Comparison of ENCODE assay signal across 23 cellular contexts in genomic region chr11:119026970-119027369, GRCh38. TPM values are rescaled to one million over a fixed set of nuclear protein-coding genes. Genes with fewer than 3 reads are reported as not detected.
DNase-seq lines count a peak whose midpoint lies in the region; ATAC-seq, FAIRE-seq and TF ChIP-seq lines count a peak whose summit lies in the region.
"Had no signal": no experiment of that assay in that cellular context is flagged by ENCODE, and none has a peak within 500 bp of the region (broad histone marks: within the 10 kb centered on the region; RNA-seq: fewer than 3 reads in every experiment).

No MANE protein-coding gene starts in this region.

- H3K4me2 ChIP-seq in GM23248 (ENCODE audit: unreplicated experiment), result no peak overlapping the region

- no peak overlapping the region for H3K27ac ChIP-seq in GM23248
- H3K27ac ChIP-seq: WERI-Rb-1 had no signal

- peaks cover 7% of the 10 kb centered on the region for H3K36me3 ChIP-seq in GM23248 (ENCODE audit: low read depth)

- peak; percentile 11 for DNase-seq in 8988T
- DNase-seq in GM13976 (ENCODE audit: low spot score), result peak; percentile 8
- peak; percentile 64 for DNase-seq in mucosa of gallbladder (ENCODE audit: low spot score)
- DNase-seq in urothelium cell line (ENCODE audit: low spot score), result no peak
- DNase-seq in GOT3 (lab: John Stamatoyannopoulos, UW), result no peak
- no peak for DNase-seq in stimulated activated naive B cell treated with anti-CD40 and anti-IgM and Interleukin-4, amounts not matched to agents 10 μg/mL and 1 μg/mL and 100 μg/mL, for 72 hours
- no peak for DNase-seq in GM23248
- DNase-seq: activated CD8-positive, alpha-beta memory T cell treated with anti-CD3 and anti-CD28 coated beads, Interleukin-2, amount 50 U/mL, for 48 hours; activated naive CD8-positive, alpha-beta T cell treated with anti-CD3 and anti-CD28 coated beads, Interleukin-2, amount 50 U/mL, for 24 hours; effector memory CD4-positive, alpha-beta T cell; EL; foreskin melanocyte; hippocampal formation; NCI-H2081; NCI-H82; T-helper 9 cell; upper lobe of left lung; WERI-Rb-1 had no signal

- H2AFZ ChIP-seq in GM23248, result no peak overlapping the region

- peaks cover 16% of the 10 kb centered on the region for H3K79me2 ChIP-seq in GM23248 (ENCODE audit: insufficient read depth)

- WGBS in GM23248 (ENCODE audit: low coverage in 1 of 2, low lambda C conversion rate in 2 of 2, missing lambda C conversion rate in 2 of 2), 2 experiments, result 87 to 98% methylated on average over 2 of the region's 2 CpGs

- peaks cover 81% of the 10 kb centered on the region for H3K36me3 Mint-ChIP-seq in dendritic cell treated with granulocyte-macrophage colony-stimulating factor and Interleukin-4, amounts not matched to agents 40 ng/mL and 50 ng/mL, for 4 days (ENCODE audit: low read depth)
- H3K36me3 Mint-ChIP-seq in stimulated activated naive B cell treated with anti-CD40 and anti-IgM and Interleukin-4, amounts not matched to agents 10 μg/mL and 1 μg/mL and 100 μg/mL, for 72 hours, result peaks cover 34 to 46% of the 10 kb centered on the region in 2 donors

- peaks cover 6% of the 10 kb centered on the region; the same call in 1 of the 2 replicates for H3K4me1 ChIP-seq in GM23248 (ENCODE audit: insufficient read depth)

- H3K9me3 Mint-ChIP-seq in dendritic cell treated with granulocyte-macrophage colony-stimulating factor and Interleukin-4, amounts not matched to agents 40 ng/mL and 50 ng/mL, for 4 days, result no peaks in the 10 kb centered on the region
- H3K9me3 Mint-ChIP-seq in stimulated activated naive B cell treated with anti-CD40 and anti-IgM and Interleukin-4, amounts not matched to agents 10 μg/mL and 1 μg/mL and 100 μg/mL, for 72 hours, result no peaks in the 10 kb centered on the region
- H3K9me3 Mint-ChIP-seq: activated naive CD8-positive, alpha-beta T cell treated with anti-CD3 and anti-CD28 coated beads, Interleukin-2, amount 50 U/mL, for 24 hours; activated T-helper 2 cell treated with anti-CD3 and anti-CD28 coated beads, Interferon-gamma antibody, Interleukin-2, Interleukin-4, amounts not matched to agents 10 μg/mL and 5 μg/mL and 100 μg/mL, durations not matched to agents 14 hours and 24 hours and 36 hours had no signal

- no peak for FAIRE-seq in urothelium cell line (lab: Jason Lieb, UNC)
- FAIRE-seq: GM19239 had no signal

- H3K27ac Mint-ChIP-seq in dendritic cell treated with granulocyte-macrophage colony-stimulating factor and Interleukin-4, amounts not matched to agents 40 ng/mL and 50 ng/mL, for 4 days, result peak overlapping the region; percentile 90
- H3K27ac Mint-ChIP-seq in stimulated activated naive B cell treated with anti-CD40 and anti-IgM and Interleukin-4, amounts not matched to agents 10 μg/mL and 1 μg/mL and 100 μg/mL, for 72 hours, result no peak overlapping the region
- H3K27ac Mint-ChIP-seq: activated naive CD8-positive, alpha-beta T cell treated with anti-CD3 and anti-CD28 coated beads, Interleukin-2, amount 50 U/mL, for 24 hours; activated T-helper 2 cell treated with anti-CD3 and anti-CD28 coated beads, Interferon-gamma antibody, Interleukin-2, Interleukin-4, amounts not matched to agents 10 μg/mL and 5 μg/mL and 100 μg/mL, durations not matched to agents 14 hours and 24 hours and 36 hours had no signal

- intact Hi-C loops in dendritic cell treated with granulocyte-macrophage colony-stimulating factor and Interleukin-4, amounts not matched to agents 40 ng/mL and 50 ng/mL, for 4 days (cut with micrococcal nuclease), result no loop called here

- peaks cover 4% of the 10 kb centered on the region; the same call in 1 of the 2 replicates for H3F3A ChIP-seq in GM23248 (ENCODE audit: insufficient read depth)

- H3K9me2 ChIP-seq in GM23248 (ENCODE audit: insufficient read depth), result no peaks in the 10 kb centered on the region

- H3K4me3 Mint-ChIP-seq in dendritic cell treated with granulocyte-macrophage colony-stimulating factor and Interleukin-4, amounts not matched to agents 40 ng/mL and 50 ng/mL, for 4 days, result no peak overlapping the region
- no peak overlapping the region for H3K4me3 Mint-ChIP-seq in stimulated activated naive B cell treated with anti-CD40 and anti-IgM and Interleukin-4, amounts not matched to agents 10 μg/mL and 1 μg/mL and 100 μg/mL, for 72 hours
- H3K4me3 Mint-ChIP-seq: activated naive CD8-positive, alpha-beta T cell treated with anti-CD3 and anti-CD28 coated beads, Interleukin-2, amount 50 U/mL, for 24 hours had no signal

- in situ Hi-C loops in GM13976 (cut with MboI; ENCODE audit: low sequenced_read_pairs, unreplicated experiment) (no loop called here), GM23248 (cut with MboI) (no loop called here)

- ATAC-seq in stimulated activated naive B cell treated with anti-CD40 and anti-IgM and Interleukin-4, amounts not matched to agents 10 μg/mL and 1 μg/mL and 100 μg/mL, for 72 hours (replicated peaks), result no peak
- ATAC-seq: activated naive CD8-positive, alpha-beta T cell treated with anti-CD3 and anti-CD28 coated beads, Interleukin-2, amount 50 U/mL, for 24 hours; sciatic nerve had no signal

- no peaks in the 10 kb centered on the region for H4K20me1 ChIP-seq in GM23248 (ENCODE audit: insufficient read depth)

- TF ChIP-seq CTCF in GM13976 (IDR thresholded peaks at IDR 0.05; ENCODE audit: borderline replicate concordance, control extremely low read depth, extremely low read depth, insufficient read depth, missing control alignments), result no peak

- no peak overlapping the region for H3K9ac ChIP-seq in GM23248

- H3K4me1 Mint-ChIP-seq in dendritic cell treated with granulocyte-macrophage colony-stimulating factor and Interleukin-4, amounts not matched to agents 40 ng/mL and 50 ng/mL, for 4 days (ENCODE audit: low read depth), result peaks cover 45% of the 10 kb centered on the region
- peaks cover 36 to 40% of the 10 kb centered on the region in 2 donors for H3K4me1 Mint-ChIP-seq in stimulated activated naive B cell treated with anti-CD40 and anti-IgM and Interleukin-4, amounts not matched to agents 10 μg/mL and 1 μg/mL and 100 μg/mL, for 72 hours

- no peaks in the 10 kb centered on the region for H3K27me3 Mint-ChIP-seq in dendritic cell treated with granulocyte-macrophage colony-stimulating factor and Interleukin-4, amounts not matched to agents 40 ng/mL and 50 ng/mL, for 4 days
- H3K27me3 Mint-ChIP-seq in stimulated activated naive B cell treated with anti-CD40 and anti-IgM and Interleukin-4, amounts not matched to agents 10 μg/mL and 1 μg/mL and 100 μg/mL, for 72 hours, result no peaks in the 10 kb centered on the region
- H3K27me3 Mint-ChIP-seq: activated naive CD8-positive, alpha-beta T cell treated with anti-CD3 and anti-CD28 coated beads, Interleukin-2, amount 50 U/mL, for 24 hours had no signal

- no peak overlapping the region for H3K4me3 ChIP-seq in GM23248
- H3K4me3 ChIP-seq: esophagus muscularis mucosa, upper lobe of left lung had no signal

- H3K9me3 ChIP-seq in GM23248 (ENCODE audit: low read depth), result no peaks in the 10 kb centered on the region
- H3K9me3 ChIP-seq: esophagus muscularis mucosa, upper lobe of left lung had no signal

- H3K27me3 ChIP-seq in GM23248 (replicated peaks; ENCODE audit: insufficient read depth), result no peaks in the 10 kb centered on the region
- H3K27me3 ChIP-seq: esophagus muscularis mucosa, upper lobe of left lung had no signal

RNA-seq across cellular contexts. Expression of gene SLC37A4, which starts 3.7 kb away (rescaled TPM):
- 64.3 TPM for total RNA-seq in mucosa of gallbladder
- 11.1 and 13.7 TPM in 2 replicates for total RNA-seq in GM23248 (2014; rRNA removed; shearing (Covaris generic))
- 7.8 and 7.9 TPM in 2 replicates for polyA plus RNA-seq in GM23248 (2016; fragmentation: Nextera tagmentation; extraction: Ambion mirVana)

RNA-seq across cellular contexts. Expression of gene TRAPPC4, which starts 8.4 kb away (rescaled TPM):
- 82.6 TPM for total RNA-seq in mucosa of gallbladder
- total RNA-seq in GM23248 (2014; rRNA removed; shearing (Covaris generic)), result 70.4 and 90.6 TPM in 2 replicates
- 207 and 210 TPM in 2 replicates for polyA plus RNA-seq in GM23248 (2016; fragmentation: Nextera tagmentation; extraction: Ambion mirVana)

RNA-seq across cellular contexts. Expression of gene RPS25, which starts 8.8 kb away (rescaled TPM):
- 662 TPM for total RNA-seq in mucosa of gallbladder
- 653 and 1,103 TPM in 2 replicates for total RNA-seq in GM23248 (2014; rRNA removed; shearing (Covaris generic))
- polyA plus RNA-seq in GM23248 (2016; fragmentation: Nextera tagmentation; extraction: Ambion mirVana), result 1,202 and 1,239 TPM in 2 replicates

RNA-seq across cellular contexts. Expression of gene CENATAC, which starts 29.0 kb away (rescaled TPM):
- total RNA-seq in mucosa of gallbladder, result 23.2 TPM
- 15.3 and 19.3 TPM in 2 replicates for total RNA-seq in GM23248 (2014; rRNA removed; shearing (Covaris generic))
- polyA plus RNA-seq in GM23248 (2016; fragmentation: Nextera tagmentation; extraction: Ambion mirVana), result 10.4 and 13.1 TPM in 2 replicates

RNA-seq across cellular contexts. Expression of gene HYOU1, which starts 30.0 kb away (rescaled TPM):
- 201 TPM for total RNA-seq in mucosa of gallbladder
- total RNA-seq in GM23248 (2014; rRNA removed; shearing (Covaris generic)), result 85.4 and 97.0 TPM in 2 replicates
- polyA plus RNA-seq in GM23248 (2016; fragmentation: Nextera tagmentation; extraction: Ambion mirVana), result 56.3 and 58.5 TPM in 2 replicates

Comparison
In these comparisons a context has a peak if more than half of its experiments do, and no peak if none do; other contexts are left out.
1. DNase-seq: peak in 8988T (single experiment), GM13976 (single experiment) and mucosa of gallbladder (single experiment); none in urothelium cell line (single experiment), GOT3 (single experiment), stimulated activated naive B cell treated with anti-CD40 and anti-IgM and Interleukin-4, amounts not matched to agents 10 μg/mL and 1 μg/mL and 100 μg/mL, for 72 hours (single experiment) and GM23248 (single experiment).